Comparison of ENCODE assay signal across 8 cellular contexts in genomic region chr10:12350167-12350872, GRCh38. TPM values are rescaled to one million over a fixed set of nuclear protein-coding genes. Genes with fewer than 3 reads are reported as not detected.
DNase-seq lines count a peak whose midpoint lies in the region; ATAC-seq, FAIRE-seq and TF ChIP-seq lines count a peak whose summit lies in the region.

No MANE protein-coding gene starts in this region.

- ATAC-seq in activated CD4-positive, alpha-beta T cell treated with anti-CD3 and anti-CD28 coated beads for 36 hours: peak; percentile 60
- ATAC-seq in left lobe of liver (peak; percentile 51), GM19035 (IDR thresholded peaks at IDR 0.05; ENCODE audit: unreplicated experiment) (no peak)

- H3K9ac ChIP-seq in colonic mucosa (ENCODE audit: low read depth in 2 of 2, low read length in 2 of 2): peak overlapping the region; percentile 48 to 99

- CTCF ChIA-PET in activated CD4-positive, alpha-beta T cell treated with anti-CD3 and anti-CD28 coated beads for 36 hours (lab: Charles Lee): interaction anchor here (0.6 to 1.6 kb wide), 7 partner anchors 15 to 134 kb away, joined by 3 to 5 read pairs (median 3); no protein-coding TSS in a partner anchor

- H3K27ac Mint-ChIP-seq in activated CD4-positive, alpha-beta T cell treated with anti-CD3 and anti-CD28 coated beads for 36 hours: peak overlapping the region; percentile 95

- no peak for TF ChIP-seq CTCF in colonic mucosa (IDR thresholded peaks at IDR 0.05)

- H3K27me3 ChIP-seq in colonic mucosa: no peaks in the 10 kb centered on the region

- no peaks in the 10 kb centered on the region for H3K9me3 ChIP-seq in KOPT-K1 (ENCODE audit: insufficient read depth, low read length, poor library complexity, severe bottlenecking)
- no peaks in the 10 kb centered on the region for H3K9me3 ChIP-seq in colonic mucosa

- H3K27me3 Mint-ChIP-seq in activated CD4-positive, alpha-beta T cell treated with anti-CD3 and anti-CD28 coated beads for 36 hours: peaks cover 4% of the 10 kb centered on the region

- H3K4me3 Mint-ChIP-seq in activated CD4-positive, alpha-beta T cell treated with anti-CD3 and anti-CD28 coated beads for 36 hours: peak overlapping the region; percentile 90

- H3K4me1 Mint-ChIP-seq in activated CD4-positive, alpha-beta T cell treated with anti-CD3 and anti-CD28 coated beads for 36 hours: peaks cover 46% of the 10 kb centered on the region

- DNase-seq in A172 (ENCODE audit: low spot score): peak; percentile 19
- DNase-seq in GM18507 (ENCODE audit: extremely low spot score, insufficient read length, low read depth): no peak
- DNase-seq in activated CD4-positive, alpha-beta T cell treated with anti-CD3 and anti-CD28 coated beads for 36 hours: peak; percentile 68
- peak; percentile 70 for DNase-seq in colonic mucosa
- peak; percentile 53 for DNase-seq in left lobe of liver (ENCODE audit: low spot score)
- peak; percentile 26 for DNase-seq in stimulated activated CD4-positive, alpha-beta T cell treated with anti-CD3 and anti-CD28 coated beads, Interleukin-2, amount 100 ng/mL, for 4 hours (ENCODE audit: low read depth)

- peak; percentile 87 for FAIRE-seq in GM18507 (lab: Jason Lieb, UNC)

- no peaks in the 10 kb centered on the region for H3K9me3 Mint-ChIP-seq in activated CD4-positive, alpha-beta T cell treated with anti-CD3 and anti-CD28 coated beads for 36 hours (ENCODE audit: low read depth)

- POLR2A ChIA-PET in activated CD4-positive, alpha-beta T cell treated with anti-CD3 and anti-CD28 coated beads for 36 hours (lab: Charles Lee): interaction anchor here (0.6 to 1.1 kb wide), 6 partner anchors 10 to 355 kb away, joined by 3 to 4 read pairs (median 3); no protein-coding TSS in a partner anchor

- intact Hi-C loops in activated CD4-positive, alpha-beta T cell treated with anti-CD3 and anti-CD28 coated beads for 36 hours (cut with DNase I, micrococcal nuclease): loop anchor here in 1 of 2 experiments (1.0 to 2.0 kb wide), 2 partner anchors 68 to 306 kb away; no protein-coding TSS in a partner anchor
- intact Hi-C loops in colonic mucosa (cut with DNase I): loop anchor here (10.0 kb wide), 1 partner anchor 84 kb away; no protein-coding TSS in a partner anchor

- peaks cover 7% of the 10 kb centered on the region for H3K4me1 ChIP-seq in colonic mucosa

- H3K4me3 ChIP-seq in colonic mucosa: peak overlapping the region; percentile 85

- H3K36me3 Mint-ChIP-seq in activated CD4-positive, alpha-beta T cell treated with anti-CD3 and anti-CD28 coated beads for 36 hours (ENCODE audit: low read depth): peaks cover 3% of the 10 kb centered on the region

- H3K27ac ChIP-seq in KOPT-K1 (ENCODE audit: low read depth, low read length, poor library complexity, severe bottlenecking) (peak overlapping the region; percentile 73), colonic mucosa (peak overlapping the region; percentile 71)

- H3K36me3 ChIP-seq in KOPT-K1 (ENCODE audit: insufficient read depth, low read length): no peaks in the 10 kb centered on the region
- no peaks in the 10 kb centered on the region for H3K36me3 ChIP-seq in colonic mucosa

RNA-seq across cellular contexts. Expression of gene CAMK1D, which starts 1.0 kb away (rescaled TPM):
- 2.6 and 3.4 TPM in 2 replicates for total RNA-seq in A172 (2014; rRNA removed; shearing (Covaris generic))
- 10 to 100 TPM; 16.0 to 16.3 TPM for total RNA-seq in activated CD4-positive, alpha-beta T cell treated with anti-CD3 and anti-CD28 coated beads for 36 hours
- total RNA-seq in colonic mucosa (10 to 100 TPM; 21.3 to 29.7 TPM), left lobe of liver (8.1 TPM)
